16 cellular contexts compared by ENCODE assay signal in genomic region chr22:45888221-45889092, GRCh38.
DNase-seq lines count a peak whose midpoint lies in the region; ATAC-seq, FAIRE-seq and TF ChIP-seq lines count a peak whose summit lies in the region.
"Had no signal": no experiment of that assay in that cellular context is flagged by ENCODE, and none has a peak within 500 bp of the region (broad histone marks: within the 10 kb centered on the region; RNA-seq: fewer than 3 reads in every experiment).

No MANE protein-coding gene starts in this region.

- H3K9ac ChIP-seq in kidney (ENCODE audit: low read length in 2 of 2): no peak overlapping the region

- H3K4me1 ChIP-seq in kidney (ENCODE audit: control insufficient read depth in 1 of 2, insufficient read depth in 1 of 2, low read depth in 1 of 2, low read length in 2 of 2): no peaks in the 10 kb centered on the region
- H3K4me1 ChIP-seq: HAP-1 had no signal

- FAIRE-seq in kidney (lab: Jason Lieb, UNC): no peak

- no peaks in the 10 kb centered on the region for H3K9me3 ChIP-seq in kidney (ENCODE audit: control insufficient read depth in 1 of 2, low read length in 2 of 2)
- H3K9me3 ChIP-seq: HAP-1 had no signal

- DNase-seq in kidney (peak; percentile 61), posterior vena cava (ENCODE audit: low spot score) (peak; percentile 63), NCI-H2196 treated with DMSO at 0.1 percent for 48 hours (lab: John Stamatoyannopoulos, UW; ENCODE audit: unreplicated experiment) (no peak), NCI-H82 treated with DMSO at 0.1 percent for 48 hours (lab: John Stamatoyannopoulos, UW; ENCODE audit: unreplicated experiment) (no peak)
- DNase-seq: DMS 273 treated with DMSO at 0.1 percent for 48 hours, IMR-90, Kasumi-1, NCI-H1930, NCI-H2171, NCI-H774 had no signal

- TF ChIP-seq CTCF in C4-2B (conservative IDR thresholded peaks at IDR 0.05): no peak
- TF ChIP-seq CTCF in VCaP (conservative IDR thresholded peaks at IDR 0.05): no peak
- no peak for TF ChIP-seq CTCF in kidney (IDR thresholded peaks at IDR 0.05; ENCODE audit: borderline replicate concordance, extremely low read depth, insufficient read depth)

- no peaks in the 10 kb centered on the region for H3K36me3 ChIP-seq in kidney (ENCODE audit: control insufficient read depth in 1 of 2, insufficient read depth in 2 of 2, low read length in 2 of 2)
- H3K36me3 ChIP-seq: HAP-1 had no signal

- intact Hi-C loops in kidney (cut with DNase I): no loop called here
- intact Hi-C loops in posterior vena cava (cut with DNase I): no loop called here

- ATAC-seq in GM21360 (IDR thresholded peaks at IDR 0.05; ENCODE audit: unreplicated experiment): no peak
- no peak for ATAC-seq in GM18520 (IDR thresholded peaks at IDR 0.05; ENCODE audit: unreplicated experiment)
- ATAC-seq: Panc1 had no signal

- H3K4me3 ChIP-seq in kidney (ENCODE audit: low read length in 2 of 2): no peak overlapping the region
- H3K4me3 ChIP-seq: HAP-1 had no signal

- peak overlapping the region; percentile 95 for H3K27ac ChIP-seq in C4-2B
- H3K27ac ChIP-seq in VCaP: peak overlapping the region; percentile 45; the same call in 1 of the 2 replicates
- no peak overlapping the region for H3K27ac ChIP-seq in kidney (ENCODE audit: low read depth in 2 of 2, low read length in 2 of 2)

Comparison
In these comparisons a context has a peak if more than half of its experiments do, and no peak if none do; other contexts are left out.
1. H3K27ac ChIP-seq: peak in C4-2B (single experiment) and VCaP (single experiment); none in kidney (0 of 2).
2. DNase-seq: peak in kidney (single experiment) and posterior vena cava (single experiment); none in NCI-H2196 treated with DMSO at 0.1 percent for 48 hours (single experiment) and NCI-H82 treated with DMSO at 0.1 percent for 48 hours (single experiment).